In the genomic region with DNA sequence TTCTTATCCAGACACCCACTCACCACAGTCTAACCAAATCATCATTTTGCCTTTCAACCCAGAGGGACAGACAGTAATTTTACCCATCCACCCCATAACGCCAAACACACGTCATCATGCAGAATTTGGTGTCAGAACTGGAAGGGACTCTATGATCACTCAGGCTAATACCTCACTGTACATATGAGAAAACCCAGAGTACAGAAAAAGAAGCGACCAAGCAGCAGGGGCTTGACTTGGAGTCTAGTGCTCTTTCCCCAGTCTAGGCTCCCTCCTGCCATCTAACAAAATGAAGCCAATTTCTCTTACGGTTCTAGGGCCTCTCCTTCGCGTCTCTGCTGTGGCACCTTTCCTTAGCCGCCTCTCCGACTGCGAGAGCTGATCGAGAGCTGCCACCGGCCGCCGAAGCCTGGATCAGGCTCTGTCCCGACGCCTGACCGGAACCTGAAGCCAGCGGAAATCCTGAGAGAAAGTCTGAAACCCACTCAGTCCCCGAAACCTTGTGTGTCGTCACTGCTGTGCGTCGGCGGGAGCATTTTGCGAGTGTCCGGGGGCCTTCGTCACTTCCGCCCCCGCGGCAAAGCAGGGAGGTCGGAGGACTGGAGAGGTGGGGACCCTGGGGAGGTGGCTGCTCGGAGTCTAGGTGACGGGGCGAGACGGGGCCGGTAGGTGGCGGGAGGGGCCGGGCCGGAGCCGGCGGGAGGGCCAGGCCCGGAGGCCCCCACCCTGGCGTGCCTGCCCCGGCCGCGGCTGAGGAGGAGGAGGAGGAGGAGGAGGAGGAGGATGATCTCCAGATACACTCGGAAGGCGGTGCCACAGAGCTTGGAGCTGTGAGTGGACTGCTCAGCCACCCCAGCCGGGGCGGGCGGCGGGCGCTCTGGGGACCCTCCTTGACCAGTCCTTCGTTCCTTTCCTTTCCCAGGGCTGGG, we compare ENCODE assay signal across 1 cellular context.
A peak's percentile ranks its signal among the peaks of the same experiment; 100 is the strongest.
TF ChIP-seq lines count a peak whose summit lies in the region.

A gene (minus strand): TSS at position 452 of the 929 bp plus-strand sequence. CDS start 4,071 bp downstream, outside the sequence.
A gene (plus strand): TSS at position 563 of the 929 bp plus-strand sequence. CDS start 221 bp downstream, at position 784.

TF ChIP-seq in K562, 482 proteins besides CTCF, POLR2A, EP300 and RAD21 (continued from another document and continues in another):
- TF ChIP-seq, protein P1, sequence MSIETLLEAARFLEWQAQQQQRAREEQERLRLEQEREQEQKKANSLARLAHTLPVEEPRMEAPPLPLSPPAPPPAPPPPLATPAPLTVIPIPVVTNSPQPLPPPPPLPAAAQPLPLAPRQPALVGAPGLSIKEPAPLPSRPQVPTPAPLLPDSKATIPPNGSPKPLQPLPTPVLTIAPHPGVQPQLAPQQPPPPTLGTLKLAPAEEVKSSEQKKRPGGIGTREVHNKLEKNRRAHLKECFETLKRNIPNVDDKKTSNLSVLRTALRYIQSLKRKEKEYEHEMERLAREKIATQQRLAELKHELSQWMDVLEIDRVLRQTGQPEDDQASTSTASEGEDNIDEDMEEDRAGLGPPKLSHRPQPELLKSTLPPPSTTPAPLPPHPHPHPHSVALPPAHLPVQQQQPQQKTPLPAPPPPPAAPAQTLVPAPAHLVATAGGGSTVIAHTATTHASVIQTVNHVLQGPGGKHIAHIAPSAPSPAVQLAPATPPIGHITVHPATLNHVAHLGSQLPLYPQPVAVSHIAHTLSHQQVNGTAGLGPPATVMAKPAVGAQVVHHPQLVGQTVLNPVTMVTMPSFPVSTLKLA (conservative IDR thresholded peaks at IDR 0.05) = peak; percentile 70 to 92
- TF ChIP-seq RAD51 (IDR thresholded peaks at IDR 0.05; ENCODE audit: borderline replicate concordance, low read depth) (0 out of 2 replicates have a peak, but pooled peaks have one; percentile 26), NCOA2 (IDR thresholded peaks at IDR 0.05; ENCODE audit: partially characterized antibody in 2 of 2) (no peak), ETV5 (CRISPR knock-in tag; IDR thresholded peaks at IDR 0.05; ENCODE audit: low read depth) (peak; percentile 61; the same call in 1 of the 2 replicates), ZNF699 (CRISPR knock-in tag; IDR thresholded peaks at IDR 0.05; ENCODE audit: insufficient replicate concordance) (no peak), MCM5 (IDR thresholded peaks at IDR 0.05; ENCODE audit: low read depth) (no peak), PYGO2 (tag; IDR thresholded peaks at IDR 0.05) (no peak), ZKSCAN3 (CRISPR knock-in tag; IDR thresholded peaks at IDR 0.05) (no peak), ASH1L (IDR thresholded peaks at IDR 0.05; ENCODE audit: borderline replicate concordance, low read depth, partially characterized antibody) (peak; percentile 18), ZNF75A (CRISPR knock-in tag; IDR thresholded peaks at IDR 0.05) (no peak), RBFOX2 (IDR thresholded peaks at IDR 0.05; ENCODE audit: low read depth, low read length) (peak; percentile 98), SP1 (CRISPR knock-in tag; IDR thresholded peaks at IDR 0.05) (peak; percentile 77), ZNF696 (CRISPR knock-in tag; conservative IDR thresholded peaks at IDR 0.05) (no peak), HNRNPLL (IDR thresholded peaks at IDR 0.05; ENCODE audit: low read depth, low read length, poor library complexity, severe bottlenecking) (no peak), SMARCC2 (IDR thresholded peaks at IDR 0.05; ENCODE audit: low read depth) (peak; percentile 22; the same call in 1 of the 2 replicates), PCBP1 (IDR thresholded peaks at IDR 0.05; ENCODE audit: low read depth, low read length, poor library complexity, severe bottlenecking) (peak; percentile 82), ZNF41 (CRISPR knock-in tag; conservative IDR thresholded peaks at IDR 0.05) (no peak; the same call in 1 of the 2 replicates), DNMT1 (IDR thresholded peaks at IDR 0.05) (0 out of 2 replicates have a peak, but pooled peaks have one; percentile 28), RHOXF2B (CRISPR knock-in tag; conservative IDR thresholded peaks at IDR 0.05) (no peak)
- TF ChIP-seq, protein P2, sequence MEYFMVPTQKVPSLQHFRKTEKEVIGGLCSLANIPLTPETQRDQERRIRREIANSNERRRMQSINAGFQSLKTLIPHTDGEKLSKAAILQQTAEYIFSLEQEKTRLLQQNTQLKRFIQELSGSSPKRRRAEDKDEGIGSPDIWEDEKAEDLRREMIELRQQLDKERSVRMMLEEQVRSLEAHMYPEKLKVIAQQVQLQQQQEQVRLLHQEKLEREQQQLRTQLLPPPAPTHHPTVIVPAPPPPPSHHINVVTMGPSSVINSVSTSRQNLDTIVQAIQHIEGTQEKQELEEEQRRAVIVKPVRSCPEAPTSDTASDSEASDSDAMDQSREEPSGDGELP (CRISPR knock-in tag; IDR thresholded peaks at IDR 0.05; ENCODE audit: borderline replicate concordance) = peak; percentile 78; the same call in 1 of the 2 replicates
- TF ChIP-seq, protein P3, sequence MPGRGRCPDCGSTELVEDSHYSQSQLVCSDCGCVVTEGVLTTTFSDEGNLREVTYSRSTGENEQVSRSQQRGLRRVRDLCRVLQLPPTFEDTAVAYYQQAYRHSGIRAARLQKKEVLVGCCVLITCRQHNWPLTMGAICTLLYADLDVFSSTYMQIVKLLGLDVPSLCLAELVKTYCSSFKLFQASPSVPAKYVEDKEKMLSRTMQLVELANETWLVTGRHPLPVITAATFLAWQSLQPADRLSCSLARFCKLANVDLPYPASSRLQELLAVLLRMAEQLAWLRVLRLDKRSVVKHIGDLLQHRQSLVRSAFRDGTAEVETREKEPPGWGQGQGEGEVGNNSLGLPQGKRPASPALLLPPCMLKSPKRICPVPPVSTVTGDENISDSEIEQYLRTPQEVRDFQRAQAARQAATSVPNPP (IDR thresholded peaks at IDR 0.05; ENCODE audit: borderline replicate concordance, insufficient read depth, insufficient read length) = no peak
- TF ChIP-seq, protein P4, sequence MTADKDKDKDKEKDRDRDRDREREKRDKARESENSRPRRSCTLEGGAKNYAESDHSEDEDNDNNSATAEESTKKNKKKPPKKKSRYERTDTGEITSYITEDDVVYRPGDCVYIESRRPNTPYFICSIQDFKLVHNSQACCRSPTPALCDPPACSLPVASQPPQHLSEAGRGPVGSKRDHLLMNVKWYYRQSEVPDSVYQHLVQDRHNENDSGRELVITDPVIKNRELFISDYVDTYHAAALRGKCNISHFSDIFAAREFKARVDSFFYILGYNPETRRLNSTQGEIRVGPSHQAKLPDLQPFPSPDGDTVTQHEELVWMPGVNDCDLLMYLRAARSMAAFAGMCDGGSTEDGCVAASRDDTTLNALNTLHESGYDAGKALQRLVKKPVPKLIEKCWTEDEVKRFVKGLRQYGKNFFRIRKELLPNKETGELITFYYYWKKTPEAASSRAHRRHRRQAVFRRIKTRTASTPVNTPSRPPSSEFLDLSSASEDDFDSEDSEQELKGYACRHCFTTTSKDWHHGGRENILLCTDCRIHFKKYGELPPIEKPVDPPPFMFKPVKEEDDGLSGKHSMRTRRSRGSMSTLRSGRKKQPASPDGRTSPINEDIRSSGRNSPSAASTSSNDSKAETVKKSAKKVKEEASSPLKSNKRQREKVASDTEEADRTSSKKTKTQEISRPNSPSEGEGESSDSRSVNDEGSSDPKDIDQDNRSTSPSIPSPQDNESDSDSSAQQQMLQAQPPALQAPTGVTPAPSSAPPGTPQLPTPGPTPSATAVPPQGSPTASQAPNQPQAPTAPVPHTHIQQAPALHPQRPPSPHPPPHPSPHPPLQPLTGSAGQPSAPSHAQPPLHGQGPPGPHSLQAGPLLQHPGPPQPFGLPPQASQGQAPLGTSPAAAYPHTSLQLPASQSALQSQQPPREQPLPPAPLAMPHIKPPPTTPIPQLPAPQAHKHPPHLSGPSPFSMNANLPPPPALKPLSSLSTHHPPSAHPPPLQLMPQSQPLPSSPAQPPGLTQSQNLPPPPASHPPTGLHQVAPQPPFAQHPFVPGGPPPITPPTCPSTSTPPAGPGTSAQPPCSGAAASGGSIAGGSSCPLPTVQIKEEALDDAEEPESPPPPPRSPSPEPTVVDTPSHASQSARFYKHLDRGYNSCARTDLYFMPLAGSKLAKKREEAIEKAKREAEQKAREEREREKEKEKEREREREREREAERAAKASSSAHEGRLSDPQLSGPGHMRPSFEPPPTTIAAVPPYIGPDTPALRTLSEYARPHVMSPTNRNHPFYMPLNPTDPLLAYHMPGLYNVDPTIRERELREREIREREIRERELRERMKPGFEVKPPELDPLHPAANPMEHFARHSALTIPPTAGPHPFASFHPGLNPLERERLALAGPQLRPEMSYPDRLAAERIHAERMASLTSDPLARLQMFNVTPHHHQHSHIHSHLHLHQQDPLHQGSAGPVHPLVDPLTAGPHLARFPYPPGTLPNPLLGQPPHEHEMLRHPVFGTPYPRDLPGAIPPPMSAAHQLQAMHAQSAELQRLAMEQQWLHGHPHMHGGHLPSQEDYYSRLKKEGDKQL (CRISPR knock-in tag; IDR thresholded peaks at IDR 0.05; ENCODE audit: borderline replicate concordance) = no peak
- TF ChIP-seq, protein P5, sequence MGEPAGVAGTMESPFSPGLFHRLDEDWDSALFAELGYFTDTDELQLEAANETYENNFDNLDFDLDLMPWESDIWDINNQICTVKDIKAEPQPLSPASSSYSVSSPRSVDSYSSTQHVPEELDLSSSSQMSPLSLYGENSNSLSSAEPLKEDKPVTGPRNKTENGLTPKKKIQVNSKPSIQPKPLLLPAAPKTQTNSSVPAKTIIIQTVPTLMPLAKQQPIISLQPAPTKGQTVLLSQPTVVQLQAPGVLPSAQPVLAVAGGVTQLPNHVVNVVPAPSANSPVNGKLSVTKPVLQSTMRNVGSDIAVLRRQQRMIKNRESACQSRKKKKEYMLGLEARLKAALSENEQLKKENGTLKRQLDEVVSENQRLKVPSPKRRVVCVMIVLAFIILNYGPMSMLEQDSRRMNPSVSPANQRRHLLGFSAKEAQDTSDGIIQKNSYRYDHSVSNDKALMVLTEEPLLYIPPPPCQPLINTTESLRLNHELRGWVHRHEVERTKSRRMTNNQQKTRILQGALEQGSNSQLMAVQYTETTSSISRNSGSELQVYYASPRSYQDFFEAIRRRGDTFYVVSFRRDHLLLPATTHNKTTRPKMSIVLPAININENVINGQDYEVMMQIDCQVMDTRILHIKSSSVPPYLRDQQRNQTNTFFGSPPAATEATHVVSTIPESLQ (CRISPR knock-in tag; IDR thresholded peaks at IDR 0.05) = peak; percentile 88; the same call in 1 of the 2 replicates
- TF ChIP-seq, protein P6, sequence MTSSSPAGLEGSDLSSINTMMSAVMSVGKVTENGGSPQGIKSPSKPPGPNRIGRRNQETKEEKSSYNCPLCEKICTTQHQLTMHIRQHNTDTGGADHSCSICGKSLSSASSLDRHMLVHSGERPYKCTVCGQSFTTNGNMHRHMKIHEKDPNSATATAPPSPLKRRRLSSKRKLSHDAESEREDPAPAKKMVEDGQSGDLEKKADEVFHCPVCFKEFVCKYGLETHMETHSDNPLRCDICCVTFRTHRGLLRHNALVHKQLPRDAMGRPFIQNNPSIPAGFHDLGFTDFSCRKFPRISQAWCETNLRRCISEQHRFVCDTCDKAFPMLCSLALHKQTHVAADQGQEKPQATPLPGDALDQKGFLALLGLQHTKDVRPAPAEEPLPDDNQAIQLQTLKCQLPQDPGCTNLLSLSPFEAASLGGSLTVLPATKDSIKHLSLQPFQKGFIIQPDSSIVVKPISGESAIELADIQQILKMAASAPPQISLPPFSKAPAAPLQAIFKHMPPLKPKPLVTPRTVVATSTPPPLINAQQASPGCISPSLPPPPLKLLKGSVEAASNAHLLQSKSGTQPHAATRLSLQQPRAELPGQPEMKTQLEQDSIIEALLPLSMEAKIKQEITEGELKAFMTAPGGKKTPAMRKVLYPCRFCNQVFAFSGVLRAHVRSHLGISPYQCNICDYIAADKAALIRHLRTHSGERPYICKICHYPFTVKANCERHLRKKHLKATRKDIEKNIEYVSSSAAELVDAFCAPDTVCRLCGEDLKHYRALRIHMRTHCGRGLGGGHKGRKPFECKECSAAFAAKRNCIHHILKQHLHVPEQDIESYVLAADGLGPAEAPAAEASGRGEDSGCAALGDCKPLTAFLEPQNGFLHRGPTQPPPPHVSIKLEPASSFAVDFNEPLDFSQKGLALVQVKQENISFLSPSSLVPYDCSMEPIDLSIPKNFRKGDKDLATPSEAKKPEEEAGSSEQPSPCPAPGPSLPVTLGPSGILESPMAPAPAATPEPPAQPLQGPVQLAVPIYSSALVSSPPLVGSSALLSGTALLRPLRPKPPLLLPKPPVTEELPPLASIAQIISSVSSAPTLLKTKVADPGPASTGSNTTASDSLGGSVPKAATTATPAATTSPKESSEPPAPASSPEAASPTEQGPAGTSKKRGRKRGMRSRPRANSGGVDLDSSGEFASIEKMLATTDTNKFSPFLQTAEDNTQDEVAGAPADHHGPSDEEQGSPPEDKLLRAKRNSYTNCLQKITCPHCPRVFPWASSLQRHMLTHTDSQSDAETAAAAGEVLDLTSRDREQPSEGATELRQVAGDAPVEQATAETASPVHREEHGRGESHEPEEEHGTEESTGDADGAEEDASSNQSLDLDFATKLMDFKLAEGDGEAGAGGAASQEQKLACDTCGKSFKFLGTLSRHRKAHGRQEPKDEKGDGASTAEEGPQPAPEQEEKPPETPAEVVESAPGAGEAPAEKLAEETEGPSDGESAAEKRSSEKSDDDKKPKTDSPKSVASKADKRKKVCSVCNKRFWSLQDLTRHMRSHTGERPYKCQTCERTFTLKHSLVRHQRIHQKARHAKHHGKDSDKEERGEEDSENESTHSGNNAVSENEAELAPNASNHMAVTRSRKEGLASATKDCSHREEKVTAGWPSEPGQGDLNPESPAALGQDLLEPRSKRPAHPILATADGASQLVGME (CRISPR knock-in tag; IDR thresholded peaks at IDR 0.05) = 0 out of 2 replicates have a peak, but pooled peaks have one; percentile 63
- TF ChIP-seq, protein P7, sequence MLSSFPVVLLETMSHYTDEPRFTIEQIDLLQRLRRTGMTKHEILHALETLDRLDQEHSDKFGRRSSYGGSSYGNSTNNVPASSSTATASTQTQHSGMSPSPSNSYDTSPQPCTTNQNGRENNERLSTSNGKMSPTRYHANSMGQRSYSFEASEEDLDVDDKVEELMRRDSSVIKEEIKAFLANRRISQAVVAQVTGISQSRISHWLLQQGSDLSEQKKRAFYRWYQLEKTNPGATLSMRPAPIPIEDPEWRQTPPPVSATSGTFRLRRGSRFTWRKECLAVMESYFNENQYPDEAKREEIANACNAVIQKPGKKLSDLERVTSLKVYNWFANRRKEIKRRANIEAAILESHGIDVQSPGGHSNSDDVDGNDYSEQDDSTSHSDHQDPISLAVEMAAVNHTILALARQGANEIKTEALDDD (IDR thresholded peaks at IDR 0.05) = no peak
- TF ChIP-seq, protein P8, sequence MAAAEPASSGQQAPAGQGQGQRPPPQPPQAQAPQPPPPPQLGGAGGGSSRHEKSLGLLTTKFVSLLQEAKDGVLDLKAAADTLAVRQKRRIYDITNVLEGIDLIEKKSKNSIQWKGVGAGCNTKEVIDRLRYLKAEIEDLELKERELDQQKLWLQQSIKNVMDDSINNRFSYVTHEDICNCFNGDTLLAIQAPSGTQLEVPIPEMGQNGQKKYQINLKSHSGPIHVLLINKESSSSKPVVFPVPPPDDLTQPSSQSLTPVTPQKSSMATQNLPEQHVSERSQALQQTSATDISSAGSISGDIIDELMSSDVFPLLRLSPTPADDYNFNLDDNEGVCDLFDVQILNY (CRISPR knock-in tag; IDR thresholded peaks at IDR 0.05) = no peak
